Comparison of ENCODE assay signal across 25 cellular contexts in genomic region chr5:15031180-15031579, GRCh38.
DNase-seq lines count a peak whose midpoint lies in the region; ATAC-seq and TF ChIP-seq lines count a peak whose summit lies in the region.
"Had no signal": no experiment of that assay in that cellular context is flagged by ENCODE, and none has a peak within 500 bp of the region (broad histone marks: within the 10 kb centered on the region; RNA-seq: fewer than 3 reads in every experiment).

No MANE protein-coding gene starts in this region.

- H3T11ph ChIP-seq in H9 (ENCODE audit: low read length): no peak overlapping the region

- H3K9me3 ChIP-seq in H9 (ENCODE audit: control insufficient read depth, low read depth, low read length): no peaks in the 10 kb centered on the region

- no peak for TF ChIP-seq CTCF in neural crest cell (conservative IDR thresholded peaks at IDR 0.05)
- no peak for TF ChIP-seq CTCF in H9 (conservative IDR thresholded peaks at IDR 0.05)

- H3K9ac ChIP-seq in H9 (ENCODE audit: extremely low read depth, insufficient read length, low read length): no peak overlapping the region
- H3K9ac ChIP-seq: KMS-11 had no signal

- H3K4ac ChIP-seq in H9 (ENCODE audit: low read depth, low read length): no peak overlapping the region

- no peaks in the 10 kb centered on the region for H3K79me1 ChIP-seq in H9 (ENCODE audit: insufficient read depth, low read depth, low read length, poor library complexity, severe bottlenecking)

- no peak overlapping the region for H2BK5ac ChIP-seq in H9 (ENCODE audit: insufficient read length, low read length)

- H3K14ac ChIP-seq in H9 (ENCODE audit: insufficient read depth, low read length): no peak overlapping the region

- no peak overlapping the region for H2BK120ac ChIP-seq in H9 (ENCODE audit: low read depth, low read length, poor library complexity, severe bottlenecking)

- H2AFZ ChIP-seq in H9 (ENCODE audit: low read length): no peak overlapping the region
- H2AFZ ChIP-seq: GM23338, PC-9 had no signal

- H3K4me2 ChIP-seq in H9 (ENCODE audit: insufficient read depth, insufficient read length, low read length): no peak overlapping the region
- H3K4me2 ChIP-seq: GM23338, KMS-11, PC-9 had no signal

- no peaks in the 10 kb centered on the region for H3K79me2 ChIP-seq in H9 (ENCODE audit: insufficient read depth, low read length)

- no peaks in the 10 kb centered on the region for H3K23me2 ChIP-seq in H9 (ENCODE audit: insufficient read length, low read depth, low read length, poor library complexity, severe bottlenecking)

- H3K18ac ChIP-seq in H9 (ENCODE audit: insufficient read length, low read depth, low read length): no peak overlapping the region

- no peaks in the 10 kb centered on the region for H4K20me1 ChIP-seq in H9 (ENCODE audit: control insufficient read depth, insufficient read depth, insufficient read length)

- H2AK5ac ChIP-seq in H9 (ENCODE audit: insufficient read length, low read length): no peak overlapping the region

- no peak overlapping the region for H2BK12ac ChIP-seq in H9 (ENCODE audit: insufficient read length, low read depth, low read length)

- H3K4me1 ChIP-seq in H9 (ENCODE audit: insufficient read depth, low read length): peaks cover 4% of the 10 kb centered on the region; the same call in 1 of the 2 replicates
- H3K4me1 ChIP-seq: BE2C had no signal

- no peak overlapping the region for H4K8ac ChIP-seq in H9 (replicated peaks; ENCODE audit: insufficient read length, low read depth, low read length)

- intact Hi-C loops in left ventricle myocardium superior (cut with micrococcal nuclease): no loop called here

- H3K27me3 ChIP-seq in H9 (ENCODE audit: insufficient read depth, low read length): peaks cover 19% of the 10 kb centered on the region; the same call in 1 of the 2 replicates

- WGBS in H9 (ENCODE audit: extremely low coverage, insufficient read length, low lambda C conversion rate): no CpG with 5 or more reads among the region's 1 CpG

- H3K56ac ChIP-seq in H9 (ENCODE audit: insufficient read length, low read depth, low read length): no peak overlapping the region

- DNase-seq in NCI-H748 (lab: John Stamatoyannopoulos, UW; ENCODE audit: unreplicated experiment) (peak; percentile 46), NCI-H748 treated with DMSO at 0.1 percent for 48 hours (lab: John Stamatoyannopoulos, UW) (no peak), NCI-H2029 (lab: John Stamatoyannopoulos, UW) (peak; percentile 15), left ventricle myocardium superior (no peak), neural crest cell (ENCODE audit: low read depth, low spot score) (no peak), H9 (no peak), DMS 273 treated with DMSO at 0.1 percent for 48 hours (lab: John Stamatoyannopoulos, UW) (no peak)
- DNase-seq: 8988T; ACHN; BE2C; CD8-positive, alpha-beta memory T cell; HCEC 1CT; NCI-H1048; NCI-H1694; NCI-H2081 treated with DMSO at 0.1 percent for 48 hours; NCI-H2171; NCI-H226; NCI-H510A; NCI-H774; PC-9; SHP77 had no signal

- no peaks in the 10 kb centered on the region for H3K4me1 Mint-ChIP-seq in neural crest cell
- peaks cover 24 to 31% of the 10 kb centered on the region in 2 experiments for H3K4me1 Mint-ChIP-seq in H9
- H3K4me1 Mint-ChIP-seq: CD14-positive monocyte; CD8-positive, alpha-beta memory T cell; IgD-negative memory B cell had no signal

- H3K9me3 Mint-ChIP-seq in neural crest cell (no peaks in the 10 kb centered on the region), H9 (peaks cover 0 to 10% of the 10 kb centered on the region in 2 experiments; a peak in 3 of 5 replicates)
- H3K9me3 Mint-ChIP-seq: IgD-negative memory B cell had no signal

- H3K23ac ChIP-seq in H9 (ENCODE audit: insufficient read length, low read depth, low read length): no peak overlapping the region

- no peak overlapping the region for H2BK20ac ChIP-seq in H9 (ENCODE audit: low read depth, low read length, poor library complexity, severe bottlenecking)

- H2BK15ac ChIP-seq in H9 (ENCODE audit: low read depth, low read length): no peak overlapping the region

- H3K27me3 Mint-ChIP-seq in neural crest cell (ENCODE audit: low read depth) (no peaks in the 10 kb centered on the region), H9 (ENCODE audit: low read depth) (peaks cover 41% of the 10 kb centered on the region)

- H3K4me3 Mint-ChIP-seq in neural crest cell (no peak overlapping the region), H9 (no peak overlapping the region)
- H3K4me3 Mint-ChIP-seq: CD14-positive monocyte; CD8-positive, alpha-beta memory T cell; GM23338; IgD-negative memory B cell had no signal

- H3K27ac Mint-ChIP-seq in neural crest cell (ENCODE audit: unreplicated experiment) (peak overlapping the region; percentile 53), H9 (peak overlapping the region in 1 of 3 experiments; percentile 67; a peak in 1 of 7 replicates)
- H3K27ac Mint-ChIP-seq: CD14-positive monocyte; CD8-positive, alpha-beta memory T cell; GM23338; IgD-negative memory B cell had no signal

- H3K36me3 Mint-ChIP-seq in neural crest cell (ENCODE audit: low read depth) (no peaks in the 10 kb centered on the region), H9 (ENCODE audit: insufficient read depth in 1 of 3, low read depth in 3 of 3) (no peaks in the 10 kb centered on the region)
- H3K36me3 Mint-ChIP-seq: CD14-positive monocyte; CD8-positive, alpha-beta memory T cell had no signal

- H4K91ac ChIP-seq in H9 (ENCODE audit: insufficient read length, low read depth, low read length): no peak overlapping the region

- no peak overlapping the region for H4K5ac ChIP-seq in H9 (ENCODE audit: insufficient read length, low read depth, low read length)

- peak; percentile 87 for ATAC-seq in left ventricle myocardium superior
- ATAC-seq: GM23338 had no signal

- H3K27ac ChIP-seq in H9 (ENCODE audit: insufficient read length, low read depth, low read length): no peak overlapping the region
- H3K27ac ChIP-seq: KMS-11, PC-9 had no signal

Comparison
In these comparisons a context has a peak if more than half of its experiments do, and no peak if none do; other contexts are left out.
1. DNase-seq: peak in NCI-H748 (single experiment) and NCI-H2029 (single experiment); none in NCI-H748 treated with DMSO at 0.1 percent for 48 hours (single experiment), left ventricle myocardium superior (single experiment), neural crest cell (single experiment), H9 (single experiment) and DMS 273 treated with DMSO at 0.1 percent for 48 hours (single experiment).